In the genomic region with DNA sequence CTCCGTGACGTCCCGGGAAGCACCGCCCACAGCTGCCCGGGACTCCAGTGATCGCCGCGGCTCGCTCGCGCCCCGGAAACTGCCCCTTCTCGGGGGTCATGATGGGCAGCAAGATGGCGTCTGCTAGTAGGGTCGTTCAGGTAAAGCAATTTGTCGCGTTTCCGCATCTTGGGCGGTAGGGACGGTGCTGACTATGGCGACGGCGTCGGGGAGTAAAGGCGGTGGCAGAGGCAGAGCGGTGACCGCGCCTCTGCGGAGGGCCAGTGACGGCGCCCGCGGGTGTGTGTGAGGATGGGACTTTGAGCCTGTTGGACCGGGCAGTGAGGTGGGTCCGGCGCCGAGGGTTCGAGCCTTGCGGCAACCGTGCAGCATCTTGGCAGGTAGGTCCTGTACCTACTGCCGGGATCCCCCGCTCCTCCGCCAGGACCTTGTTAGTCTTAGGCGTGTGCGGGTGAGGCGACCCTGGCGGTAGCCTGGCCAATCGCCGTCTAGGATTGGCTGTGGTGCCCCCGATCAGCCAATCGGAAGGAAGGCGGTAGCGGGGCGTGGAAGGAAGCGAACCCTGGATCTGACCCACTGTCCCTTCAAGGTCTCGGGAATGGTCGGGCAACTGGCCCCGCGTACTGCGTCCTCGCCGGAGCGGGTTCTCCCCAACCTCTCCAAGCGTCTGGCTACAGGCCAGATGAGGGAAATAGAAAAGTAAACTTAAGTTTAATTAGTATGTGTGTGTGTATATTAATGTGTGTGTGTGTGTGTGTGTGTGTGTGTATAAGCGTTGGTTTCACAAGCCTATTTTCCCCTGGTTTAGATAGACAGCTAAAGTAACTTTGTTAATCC, we compare ENCODE assay signal across 1 cellular context.
TF ChIP-seq lines count a peak whose summit lies in the region.

No MANE protein-coding gene starts in this region.

TF ChIP-seq in HepG2, 621 proteins besides CTCF, POLR2A, EP300 and RAD21 (continued from another document and continues in another):
- TF ChIP-seq, protein P1, sequence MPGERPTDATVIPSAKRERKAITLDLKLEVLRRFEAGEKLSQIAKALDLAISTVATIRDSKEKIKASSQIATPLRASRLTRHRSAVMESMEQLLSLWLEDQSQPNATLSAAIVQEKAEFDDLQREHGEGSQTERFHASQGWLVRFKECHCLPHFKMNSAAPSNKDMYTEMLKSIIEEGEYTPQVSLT (CRISPR knock-in tag; IDR thresholded peaks at IDR 0.05; ENCODE audit: borderline replicate concordance, low read depth): no peak
- TF ChIP-seq ZBTB21 (CRISPR knock-in tag; IDR thresholded peaks at IDR 0.05) (no peak), RFX3 (CRISPR knock-in tag; IDR thresholded peaks at IDR 0.05) (no peak), ZNF777 (CRISPR knock-in tag; IDR thresholded peaks at IDR 0.05) (peak; percentile 58; the same call in 1 of the 2 replicates), TGIF2 (CRISPR knock-in tag; IDR thresholded peaks at IDR 0.05) (peak; percentile 89), THAP9 (CRISPR knock-in tag; IDR thresholded peaks at IDR 0.05; ENCODE audit: borderline replicate concordance) (peak; percentile 96), ZNF737 (CRISPR knock-in tag; IDR thresholded peaks at IDR 0.05; ENCODE audit: borderline replicate concordance) (0 out of 2 replicates have a peak, but pooled peaks have one; percentile 66), ZNF451 (CRISPR knock-in tag; IDR thresholded peaks at IDR 0.05) (peak; percentile 81; the same call in 1 of the 2 replicates), SUZ12 (IDR thresholded peaks at IDR 0.05; ENCODE audit: low read depth, low read length) (no peak), STAG1 (CRISPR knock-in tag; IDR thresholded peaks at IDR 0.05) (no peak; the same call in 1 of the 2 replicates), NFE2L1 (CRISPR knock-in tag; IDR thresholded peaks at IDR 0.05; ENCODE audit: borderline replicate concordance) (peak; percentile 89; the same call in 1 of the 2 replicates), ZEB1 (IDR thresholded peaks at IDR 0.05; ENCODE audit: insufficient replicate concordance, low read depth) (no peak), CSRNP1 (CRISPR knock-in tag; IDR thresholded peaks at IDR 0.05) (peak; percentile 99), PCBP2 (optimal IDR thresholded peaks at IDR 0.05; ENCODE audit: low read depth, low read length, poor library complexity, severe bottlenecking) (no peak), KDM3A (CRISPR knock-in tag; IDR thresholded peaks at IDR 0.05; ENCODE audit: low read depth) (peak; percentile 65; the same call in 1 of the 2 replicates), TBP (CRISPR knock-in tag; IDR thresholded peaks at IDR 0.05) (no peak; the same call in 1 of the 2 replicates), ELF3 (CRISPR knock-in tag; IDR thresholded peaks at IDR 0.05) (peak; percentile 73), ZSCAN30 (CRISPR knock-in tag; IDR thresholded peaks at IDR 0.05) (no peak), ZNF138 (CRISPR knock-in tag; IDR thresholded peaks at IDR 0.05; ENCODE audit: low read depth) (no peak), ZNF12 (CRISPR knock-in tag; IDR thresholded peaks at IDR 0.05) (no peak), ZNF431 (CRISPR knock-in tag; IDR thresholded peaks at IDR 0.05; ENCODE audit: borderline replicate concordance, low read depth) (peak; percentile 68; the same call in 1 of the 2 replicates), RBAK (CRISPR knock-in tag; IDR thresholded peaks at IDR 0.05) (no peak; the same call in 1 of the 2 replicates), FOXP1 (IDR thresholded peaks at IDR 0.05) (no peak), FOXP1 (CRISPR knock-in tag; IDR thresholded peaks at IDR 0.05) (no peak), PAWR (CRISPR knock-in tag; IDR thresholded peaks at IDR 0.05; ENCODE audit: borderline replicate concordance) (no peak), AHR (CRISPR knock-in tag; IDR thresholded peaks at IDR 0.05) (peak; percentile 70; the same call in 1 of the 2 replicates), ZNF160 (CRISPR knock-in tag; IDR thresholded peaks at IDR 0.05) (peak; percentile 49; the same call in 1 of the 2 replicates), HDAC1 (CRISPR knock-in tag; IDR thresholded peaks at IDR 0.05) (peak; percentile 92), FLYWCH1 (CRISPR knock-in tag; IDR thresholded peaks at IDR 0.05) (no peak), ZNF616 (CRISPR knock-in tag; IDR thresholded peaks at IDR 0.05; ENCODE audit: low read depth) (0 out of 2 replicates have a peak, but pooled peaks have one; percentile 39), TCF12 (IDR thresholded peaks at IDR 0.05) (no peak), TCF12 (CRISPR knock-in tag; IDR thresholded peaks at IDR 0.05) (peak; percentile 62; the same call in 1 of the 2 replicates), ZBTB1 (CRISPR knock-in tag; IDR thresholded peaks at IDR 0.05; ENCODE audit: borderline replicate concordance) (no peak), GATA4 (IDR thresholded peaks at IDR 0.05; ENCODE audit: borderline replicate concordance, low read depth) (peak; percentile 79; the same call in 1 of the 2 replicates), ZNF776 (CRISPR knock-in tag; IDR thresholded peaks at IDR 0.05) (peak; percentile 91), HNF1B (CRISPR knock-in tag; IDR thresholded peaks at IDR 0.05) (peak; percentile 64; the same call in 1 of the 2 replicates), ZNF205 (CRISPR knock-in tag; IDR thresholded peaks at IDR 0.05) (peak; percentile 63; the same call in 1 of the 2 replicates), ARID2 (CRISPR knock-in tag; IDR thresholded peaks at IDR 0.05; ENCODE audit: borderline replicate concordance) (peak; percentile 90), XRCC5 (optimal IDR thresholded peaks at IDR 0.05; ENCODE audit: low read length) (peak; percentile 36), ZKSCAN8 (CRISPR knock-in tag; IDR thresholded peaks at IDR 0.05; ENCODE audit: borderline replicate concordance) (no peak), ZBTB43 (CRISPR knock-in tag; conservative IDR thresholded peaks at IDR 0.05) (no peak), MXD4 (CRISPR knock-in tag; IDR thresholded peaks at IDR 0.05) (peak; percentile 82; the same call in 1 of the 2 replicates), LBX2 (CRISPR knock-in tag; IDR thresholded peaks at IDR 0.05; ENCODE audit: borderline replicate concordance) (no peak), ZFP62 (CRISPR knock-in tag; IDR thresholded peaks at IDR 0.05) (no peak), U2AF1 (optimal IDR thresholded peaks at IDR 0.05; ENCODE audit: low read depth, low read length) (no peak), SKI (IDR thresholded peaks at IDR 0.05; ENCODE audit: partially characterized antibody) (peak; percentile 31), ZNF468 (CRISPR knock-in tag; IDR thresholded peaks at IDR 0.05) (peak; percentile 84; the same call in 1 of the 2 replicates), PPARG (CRISPR knock-in tag; conservative IDR thresholded peaks at IDR 0.05) (0 out of 2 replicates have a peak, but pooled peaks have one; percentile 13)
- TF ChIP-seq, protein P2, sequence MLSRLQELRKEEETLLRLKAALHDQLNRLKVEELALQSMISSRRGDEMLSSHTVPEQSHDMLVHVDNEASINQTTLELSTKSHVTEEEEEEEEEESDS (CRISPR knock-in tag; IDR thresholded peaks at IDR 0.05; ENCODE audit: borderline replicate concordance): peak; percentile 79; the same call in 1 of the 2 replicates
- TF ChIP-seq, protein P3, sequence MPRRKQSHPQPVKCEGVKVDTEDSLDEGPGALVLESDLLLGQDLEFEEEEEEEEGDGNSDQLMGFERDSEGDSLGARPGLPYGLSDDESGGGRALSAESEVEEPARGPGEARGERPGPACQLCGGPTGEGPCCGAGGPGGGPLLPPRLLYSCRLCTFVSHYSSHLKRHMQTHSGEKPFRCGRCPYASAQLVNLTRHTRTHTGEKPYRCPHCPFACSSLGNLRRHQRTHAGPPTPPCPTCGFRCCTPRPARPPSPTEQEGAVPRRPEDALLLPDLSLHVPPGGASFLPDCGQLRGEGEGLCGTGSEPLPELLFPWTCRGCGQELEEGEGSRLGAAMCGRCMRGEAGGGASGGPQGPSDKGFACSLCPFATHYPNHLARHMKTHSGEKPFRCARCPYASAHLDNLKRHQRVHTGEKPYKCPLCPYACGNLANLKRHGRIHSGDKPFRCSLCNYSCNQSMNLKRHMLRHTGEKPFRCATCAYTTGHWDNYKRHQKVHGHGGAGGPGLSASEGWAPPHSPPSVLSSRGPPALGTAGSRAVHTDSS (CRISPR knock-in tag; conservative IDR thresholded peaks at IDR 0.05): 0 out of 2 replicates have a peak, but pooled peaks have one; percentile 36
- TF ChIP-seq, protein P4, sequence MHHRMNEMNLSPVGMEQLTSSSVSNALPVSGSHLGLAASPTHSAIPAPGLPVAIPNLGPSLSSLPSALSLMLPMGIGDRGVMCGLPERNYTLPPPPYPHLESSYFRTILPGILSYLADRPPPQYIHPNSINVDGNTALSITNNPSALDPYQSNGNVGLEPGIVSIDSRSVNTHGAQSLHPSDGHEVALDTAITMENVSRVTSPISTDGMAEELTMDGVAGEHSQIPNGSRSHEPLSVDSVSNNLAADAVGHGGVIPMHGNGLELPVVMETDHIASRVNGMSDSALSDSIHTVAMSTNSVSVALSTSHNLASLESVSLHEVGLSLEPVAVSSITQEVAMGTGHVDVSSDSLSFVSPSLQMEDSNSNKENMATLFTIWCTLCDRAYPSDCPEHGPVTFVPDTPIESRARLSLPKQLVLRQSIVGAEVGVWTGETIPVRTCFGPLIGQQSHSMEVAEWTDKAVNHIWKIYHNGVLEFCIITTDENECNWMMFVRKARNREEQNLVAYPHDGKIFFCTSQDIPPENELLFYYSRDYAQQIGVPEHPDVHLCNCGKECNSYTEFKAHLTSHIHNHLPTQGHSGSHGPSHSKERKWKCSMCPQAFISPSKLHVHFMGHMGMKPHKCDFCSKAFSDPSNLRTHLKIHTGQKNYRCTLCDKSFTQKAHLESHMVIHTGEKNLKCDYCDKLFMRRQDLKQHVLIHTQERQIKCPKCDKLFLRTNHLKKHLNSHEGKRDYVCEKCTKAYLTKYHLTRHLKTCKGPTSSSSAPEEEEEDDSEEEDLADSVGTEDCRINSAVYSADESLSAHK (CRISPR knock-in tag; IDR thresholded peaks at IDR 0.05; ENCODE audit: borderline replicate concordance): 0 out of 2 replicates have a peak, but pooled peaks have one; percentile 64
- TF ChIP-seq, protein P5, sequence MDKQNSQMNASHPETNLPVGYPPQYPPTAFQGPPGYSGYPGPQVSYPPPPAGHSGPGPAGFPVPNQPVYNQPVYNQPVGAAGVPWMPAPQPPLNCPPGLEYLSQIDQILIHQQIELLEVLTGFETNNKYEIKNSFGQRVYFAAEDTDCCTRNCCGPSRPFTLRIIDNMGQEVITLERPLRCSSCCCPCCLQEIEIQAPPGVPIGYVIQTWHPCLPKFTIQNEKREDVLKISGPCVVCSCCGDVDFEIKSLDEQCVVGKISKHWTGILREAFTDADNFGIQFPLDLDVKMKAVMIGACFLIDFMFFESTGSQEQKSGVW (CRISPR knock-in tag; IDR thresholded peaks at IDR 0.05; ENCODE audit: borderline replicate concordance): no peak
